Comparison of ENCODE assay signal across 13 cellular contexts in the genomic region with DNA sequence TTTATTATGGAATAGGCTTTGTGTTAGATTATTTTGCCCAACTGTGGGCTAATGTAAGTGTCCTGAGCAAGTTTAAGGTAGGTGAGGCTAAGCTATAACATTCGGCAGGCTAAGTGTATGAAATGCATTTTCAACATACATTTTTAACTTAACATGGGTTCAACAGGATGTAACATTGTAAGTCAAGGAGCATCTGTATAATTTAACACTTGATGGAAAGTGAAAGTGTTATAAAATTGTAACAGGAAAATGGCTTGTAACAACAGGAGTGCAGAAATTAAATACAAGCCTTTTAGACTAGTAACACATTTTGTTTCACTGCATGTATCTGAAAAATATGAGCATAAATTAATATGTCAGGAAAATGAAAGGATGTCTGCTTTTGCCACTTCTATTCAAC.
DNase-seq lines count a peak whose midpoint lies in the region; ATAC-seq, FAIRE-seq and TF ChIP-seq lines count a peak whose summit lies in the region.
"Had no signal": no experiment of that assay in that cellular context is flagged by ENCODE, and none has a peak within 500 bp of the region (broad histone marks: within the 10 kb centered on the region; RNA-seq: fewer than 3 reads in every experiment).

No MANE protein-coding gene starts in this region.

- no peak for TF ChIP-seq POLR2A in GM18505 (IDR thresholded peaks at IDR 0.05; ENCODE audit: borderline replicate concordance, extremely low read depth, insufficient read depth, insufficient read length)

- H3K9me3 Mint-ChIP-seq in activated naive CD4-positive, alpha-beta T cell treated with anti-CD3 and anti-CD28 coated beads, Interleukin-2, amount 10 ng/mL, durations not matched to agents 7 days and 5 days: no peaks in the 10 kb centered on the region
- H3K9me3 Mint-ChIP-seq in central memory CD8-positive, alpha-beta T cell: no peaks in the 10 kb centered on the region

- FAIRE-seq in HTR-8/SVneo (lab: Jason Lieb, UNC): peak; percentile 13
- FAIRE-seq: A549 had no signal

- no peak for ATAC-seq in central memory CD8-positive, alpha-beta T cell (replicated peaks; ENCODE audit: extremely low read depth, poor library complexity, severe bottlenecking)
- ATAC-seq in HG03571 (IDR thresholded peaks at IDR 0.05; ENCODE audit: unreplicated experiment): no peak
- no peak for ATAC-seq in GM18505 (IDR thresholded peaks at IDR 0.05; ENCODE audit: unreplicated experiment)
- ATAC-seq: A549 had no signal

- no peaks in the 10 kb centered on the region for H3K27me3 Mint-ChIP-seq in activated naive CD4-positive, alpha-beta T cell treated with anti-CD3 and anti-CD28 coated beads, Interleukin-2, amount 10 ng/mL, durations not matched to agents 7 days and 5 days
- H3K27me3 Mint-ChIP-seq in central memory CD8-positive, alpha-beta T cell: no peaks in the 10 kb centered on the region

- H3K27ac Mint-ChIP-seq in activated naive CD4-positive, alpha-beta T cell treated with anti-CD3 and anti-CD28 coated beads, Interleukin-2, amount 10 ng/mL, durations not matched to agents 7 days and 5 days: peak overlapping the region; percentile 58
- H3K27ac Mint-ChIP-seq in central memory CD8-positive, alpha-beta T cell (ENCODE audit: low read depth): peak overlapping the region; percentile 41

- CTCF ChIA-PET in activated naive CD4-positive, alpha-beta T cell treated with anti-CD3 and anti-CD28 coated beads, Interleukin-2, amount 10 ng/mL, durations not matched to agents 7 days and 5 days (lab: Charles Lee): no interaction called here

- H3K4me3 Mint-ChIP-seq in activated naive CD4-positive, alpha-beta T cell treated with anti-CD3 and anti-CD28 coated beads, Interleukin-2, amount 10 ng/mL, durations not matched to agents 7 days and 5 days: peak overlapping the region; percentile 6
- no peak overlapping the region for H3K4me3 Mint-ChIP-seq in central memory CD8-positive, alpha-beta T cell

- no peak for DNase-seq in activated naive CD4-positive, alpha-beta T cell treated with anti-CD3 and anti-CD28 coated beads, Interleukin-2, amount 10 ng/mL, durations not matched to agents 7 days and 5 days
- no peak for DNase-seq in activated naive CD4-positive, alpha-beta T cell treated with anti-CD3 and anti-CD28 coated beads, Interleukin-2, amount 50 U/mL, for 16 hours
- DNase-seq in HTR-8/SVneo (ENCODE audit: insufficient read length, low spot score) (no peak), AML-193 (lab: John Stamatoyannopoulos, UW) (no peak)
- no peak for DNase-seq in central memory CD8-positive, alpha-beta T cell (ENCODE audit: low spot score in 2 of 2)
- DNase-seq: DMS79 treated with DMSO at 0.1 percent for 48 hours, KBM-7, NCI-H1694 treated with DMSO at 0.1 percent for 48 hours, OCI-M1, SHP77 had no signal

- H3K4me1 Mint-ChIP-seq in activated naive CD4-positive, alpha-beta T cell treated with anti-CD3 and anti-CD28 coated beads, Interleukin-2, amount 10 ng/mL, durations not matched to agents 7 days and 5 days: peaks cover 33% of the 10 kb centered on the region
- peaks cover 7% of the 10 kb centered on the region for H3K4me1 Mint-ChIP-seq in central memory CD8-positive, alpha-beta T cell

- H3K36me3 Mint-ChIP-seq in activated naive CD4-positive, alpha-beta T cell treated with anti-CD3 and anti-CD28 coated beads, Interleukin-2, amount 10 ng/mL, durations not matched to agents 7 days and 5 days: peaks cover 3% of the 10 kb centered on the region
- peaks cover 2% of the 10 kb centered on the region for H3K36me3 Mint-ChIP-seq in central memory CD8-positive, alpha-beta T cell (ENCODE audit: insufficient read depth)
